30 cellular contexts compared by ENCODE assay signal in genomic region chr14:101789222-101789621, GRCh38. TPM values are rescaled to one million over a fixed set of nuclear protein-coding genes. Genes with fewer than 3 reads are reported as not detected.
A peak's percentile ranks its signal among the peaks of the same experiment; 100 is the strongest.
DNase-seq lines count a peak whose midpoint lies in the region; ATAC-seq and TF ChIP-seq lines count a peak whose summit lies in the region.
"Had no signal": no experiment of that assay in that cellular context is flagged by ENCODE, and none has a peak within 500 bp of the region (broad histone marks: within the 10 kb centered on the region; RNA-seq: fewer than 3 reads in every experiment).

No MANE protein-coding gene starts in this region.

- no peaks in the 10 kb centered on the region for H3K27me3 ChIP-seq in right atrium auricular region
- H3K27me3 ChIP-seq: spleen, tibial artery had no signal

- peaks cover 0 to 5% of the 10 kb centered on the region in 2 donors for H3K4me1 ChIP-seq in right atrium auricular region

- no peak overlapping the region for H3K4me3 Mint-ChIP-seq in mesothelial cell of epicardium
- H3K4me3 Mint-ChIP-seq: activated CD4-positive, alpha-beta T cell treated with anti-CD3 and anti-CD28 coated beads, Interleukin-2, amount 10 ng/mL, durations not matched to agents 24 days and 14 days; IgD-negative memory B cell; WTC11 had no signal

- no peak for ATAC-seq in Right ventricle myocardium superior (ENCODE audit: poor library complexity)
- ATAC-seq: esophagus mucosa, WTC11 had no signal

- no peak for TF ChIP-seq CTCF in right atrium auricular region (IDR thresholded peaks at IDR 0.05)
- TF ChIP-seq CTCF in mesothelial cell of epicardium (IDR thresholded peaks at IDR 0.05; ENCODE audit: unreplicated experiment), result no peak

- H3K27ac ChIP-seq in right atrium auricular region (no peak overlapping the region), SK-N-MC (peak overlapping the region; percentile 89)
- H3K27ac ChIP-seq: C4-2B, left ventricle myocardium inferior, tibial artery had no signal

- H3K9me3 Mint-ChIP-seq in mesothelial cell of epicardium, result no peaks in the 10 kb centered on the region
- H3K9me3 Mint-ChIP-seq: WTC11 had no signal

- H3K4me1 Mint-ChIP-seq in mesothelial cell of epicardium, result peaks cover 19% of the 10 kb centered on the region
- H3K4me1 Mint-ChIP-seq: WTC11 had no signal

- no peaks in the 10 kb centered on the region for H3K36me3 ChIP-seq in right atrium auricular region
- H3K36me3 ChIP-seq in SK-N-MC (ENCODE audit: insufficient read depth, low read length), result no peaks in the 10 kb centered on the region

- H3K4me3 ChIP-seq in right atrium auricular region (no peak overlapping the region), SK-N-MC (peak overlapping the region; percentile 70)
- H3K4me3 ChIP-seq: left ventricle myocardium inferior, spleen, tibial artery had no signal

- intact Hi-C loops in Right ventricle myocardium superior (cut with DNase I), result no loop called here

- peak; percentile 55 for DNase-seq in Right ventricle myocardium superior
- no peak for DNase-seq in right atrium auricular region (ENCODE audit: low spot score)
- peak; percentile 85 for DNase-seq in DMS 273 (lab: John Stamatoyannopoulos, UW; ENCODE audit: unreplicated experiment)
- DNase-seq in SK-N-MC (ENCODE audit: low read depth, low spot score), result no peak
- DNase-seq in mesothelial cell of epicardium (ENCODE audit: low spot score in 2 of 2, unreplicated experiment in 2 of 2), result no peak
- DNase-seq in stimulated activated CD4-positive, alpha-beta T cell treated with anti-CD3 and anti-CD28 coated beads, Interleukin-4, amount 100 ng/mL, for 4 hours, result no peak
- DNase-seq in HPDE6-E6E7 (ENCODE audit: extremely low spot score), result no peak
- no peak for DNase-seq in inferior parietal cortex (ENCODE audit: extremely low spot score)
- DNase-seq: activated CD4-positive, alpha-beta T cell treated with anti-CD3 and anti-CD28 coated beads, Interleukin-2, amount 10 ng/mL, durations not matched to agents 24 days and 14 days; activated CD8-positive, alpha-beta memory T cell treated with anti-CD3 and anti-CD28 coated beads for 24 hours; activated gamma-delta T cell; activated T-cell treated with anti-CD3 and anti-CD28 coated beads for 4 hours; central memory CD4-positive, alpha-beta T cell; DMS79 treated with DMSO at 0.1 percent for 48 hours; foreskin fibroblast; GF-D8; HCEC 1CT; islet precursor cell; left ventricle myocardium inferior; mesendoderm; NCI-H1092; NCI-H187; NCI-H2171 treated with DMSO at 0.1 percent for 48 hours; NCI-H524 treated with DMSO at 0.1 percent for 48 hours; spleen; tibial artery had no signal

- H3K9me3 ChIP-seq in right atrium auricular region (no peaks in the 10 kb centered on the region), SK-N-MC (ENCODE audit: low read depth, low read length) (no peaks in the 10 kb centered on the region)
- H3K9me3 ChIP-seq: left ventricle myocardium inferior, tibial artery had no signal

- H3K27ac Mint-ChIP-seq in mesothelial cell of epicardium, result peak overlapping the region; percentile 68
- H3K27ac Mint-ChIP-seq: activated CD4-positive, alpha-beta T cell treated with anti-CD3 and anti-CD28 coated beads, Interleukin-2, amount 10 ng/mL, durations not matched to agents 24 days and 14 days; WTC11 had no signal

- H3K27me3 Mint-ChIP-seq in mesothelial cell of epicardium (ENCODE audit: low read depth), result peaks cover under 1% of the 10 kb centered on the region
- H3K27me3 Mint-ChIP-seq: activated CD4-positive, alpha-beta T cell treated with anti-CD3 and anti-CD28 coated beads, Interleukin-2, amount 10 ng/mL, durations not matched to agents 24 days and 14 days; IgD-negative memory B cell had no signal

- peak overlapping the region; percentile 49 for H3K9ac ChIP-seq in SK-N-MC (ENCODE audit: insufficient read length)

- H3K36me3 Mint-ChIP-seq in mesothelial cell of epicardium, result peaks cover 2% of the 10 kb centered on the region
- H3K36me3 Mint-ChIP-seq: WTC11 had no signal

RNA-seq across cellular contexts. Expression of gene PPP2R5C, which starts 27.7 kb away (rescaled TPM):
- total RNA-seq in Right ventricle myocardium superior (169 TPM), right atrium auricular region (10 to 100 TPM; 82.2 to 82.9 TPM), mesothelial cell of epicardium (115 to 126 TPM (median 125 TPM) in 3 replicates)

Comparison
In these comparisons a context has a peak if more than half of its experiments do, and no peak if none do; other contexts are left out.
1. DNase-seq: peak in Right ventricle myocardium superior (single experiment) and DMS 273 (single experiment); none in right atrium auricular region (single experiment), SK-N-MC (single experiment), mesothelial cell of epicardium (0 of 2), stimulated activated CD4-positive, alpha-beta T cell treated with anti-CD3 and anti-CD28 coated beads, Interleukin-4, amount 100 ng/mL, for 4 hours (0 of 2), HPDE6-E6E7 (single experiment) and inferior parietal cortex (single experiment).